Comparison of ENCODE assay signal across 22 cellular contexts in genomic region chr3:88610820-88611219, GRCh38.
"Had no signal": no experiment of that assay in that cellular context is flagged by ENCODE, and none has a peak within 500 bp of the region (broad histone marks: within the 10 kb centered on the region; RNA-seq: fewer than 3 reads in every experiment).

No MANE protein-coding gene starts in this region.

- H3K9me3 ChIP-seq: colonic mucosa, esophagus muscularis mucosa, gastroesophageal sphincter, heart left ventricle, mucosa of descending colon had no signal

- DNase-seq: colonic mucosa; dermis blood vessel endothelial cell; dorsolateral prefrontal cortex; effector CD4-positive, alpha-beta T cell; effector memory CD4-positive, alpha-beta T cell; foreskin keratinocyte; heart left ventricle; hypothalamus; immature natural killer cell; islet precursor cell; kidney; kidney glomerular epithelial cell; left colon; left ventricle myocardium superior; mammary epithelial cell; mucosa of descending colon; naive B cell had no signal

- H3K79me2 ChIP-seq: hepatocyte had no signal

- H3K4me3 ChIP-seq: colonic mucosa, dorsolateral prefrontal cortex, esophagus muscularis mucosa, gastroesophageal sphincter, heart left ventricle, hepatocyte, lung, mucosa of descending colon had no signal

- H3K27me3 ChIP-seq: colonic mucosa, dorsolateral prefrontal cortex, esophagus muscularis mucosa, foreskin keratinocyte, gastroesophageal sphincter, heart left ventricle, hepatocyte had no signal

- ATAC-seq: foreskin keratinocyte, gastroesophageal sphincter, heart left ventricle, left colon, left lobe of liver, left ventricle myocardium superior, mucosa of descending colon had no signal

- H3K36me3 ChIP-seq: colonic mucosa, esophagus muscularis mucosa, gastroesophageal sphincter, heart left ventricle had no signal

- H3K4me1 ChIP-seq: colonic mucosa, esophagus muscularis mucosa, foreskin keratinocyte, gastroesophageal sphincter, heart left ventricle had no signal

- H3K27ac ChIP-seq: colonic mucosa, dorsolateral prefrontal cortex, esophagus muscularis mucosa, foreskin keratinocyte, gastroesophageal sphincter, heart left ventricle, hepatocyte had no signal

- H3K4me2 ChIP-seq: hepatocyte had no signal
